In the genomic region with DNA sequence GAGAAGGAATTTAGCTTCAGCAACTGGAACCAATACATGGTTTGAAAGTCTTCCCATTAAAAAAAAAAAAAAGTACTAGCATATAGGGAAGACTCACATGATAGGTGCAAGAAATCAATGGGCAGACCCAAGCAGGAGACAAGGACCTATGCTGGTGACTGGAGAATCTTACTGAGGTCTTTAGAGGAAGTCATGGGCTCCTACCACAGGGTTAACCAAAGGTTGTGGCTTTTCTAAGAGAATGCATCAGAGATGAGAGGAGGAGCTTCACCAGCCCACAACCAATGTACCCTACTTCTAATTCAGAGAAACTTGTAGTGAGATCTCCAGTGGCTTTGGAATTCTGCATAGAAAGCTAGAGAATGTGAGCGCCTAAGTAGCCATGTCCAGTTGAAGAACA, we compare ENCODE assay signal across 15 cellular contexts.
A peak's percentile ranks its signal among the peaks of the same experiment; 100 is the strongest.
DNase-seq lines count a peak whose midpoint lies in the region; ATAC-seq and TF ChIP-seq lines count a peak whose summit lies in the region.
"Had no signal": no experiment of that assay in that cellular context is flagged by ENCODE, and none has a peak within 500 bp of the region (broad histone marks: within the 10 kb centered on the region; RNA-seq: fewer than 3 reads in every experiment).

No MANE protein-coding gene starts in this region.

- H3K4me1 Mint-ChIP-seq in brain, result peaks cover 46% of the 10 kb centered on the region
- no peaks in the 10 kb centered on the region for H3K4me1 Mint-ChIP-seq in activated T-helper 17 cell treated with anti-CD3 and anti-CD28 coated beads, Interleukin-2, amount 50 U/mL, for 72 hours
- H3K4me1 Mint-ChIP-seq: activated CD4-positive, alpha-beta T cell treated with anti-CD3 and anti-CD28 coated beads for 36 hours had no signal

- no peak for DNase-seq in UCSD-AML1 (lab: John Stamatoyannopoulos, UW; ENCODE audit: unreplicated experiment)
- no peak for DNase-seq in activated naive CD4-positive, alpha-beta T cell treated with Interleukin-2 at 50 U/mL for 16 hours
- DNase-seq: activated CD4-positive, alpha-beta T cell treated with anti-CD3 and anti-CD28 coated beads for 36 hours; activated T-cell treated with anti-CD3 and anti-CD28 coated beads, Interleukin-2, amount 50 U/mL, for 24 hours; caudate nucleus; NCI-H1436 treated with DMSO at 0.1 percent for 48 hours; NCI-H446; right lobe of liver; Right ventricle myocardium superior had no signal

- ATAC-seq in GM18870 (IDR thresholded peaks at IDR 0.05; ENCODE audit: unreplicated experiment) (peak; percentile 55), GM21423 (IDR thresholded peaks at IDR 0.05; ENCODE audit: unreplicated experiment) (peak; percentile 84), HG03135 (IDR thresholded peaks at IDR 0.05; ENCODE audit: unreplicated experiment) (peak; percentile 79)
- ATAC-seq in activated T-helper 17 cell treated with anti-CD3 and anti-CD28 coated beads, Interleukin-2, amount 50 U/mL, for 72 hours (replicated peaks), result no peak
- ATAC-seq: activated CD4-positive, alpha-beta T cell treated with anti-CD3 and anti-CD28 coated beads for 36 hours; left lobe of liver; right lobe of liver had no signal

- H3K9me3 Mint-ChIP-seq in brain, result no peaks in the 10 kb centered on the region
- H3K9me3 Mint-ChIP-seq in activated T-helper 17 cell treated with anti-CD3 and anti-CD28 coated beads, Interleukin-2, amount 50 U/mL, for 72 hours, result peaks cover 9% of the 10 kb centered on the region

- H3K36me3 Mint-ChIP-seq in brain, result no peaks in the 10 kb centered on the region
- H3K36me3 Mint-ChIP-seq in activated T-helper 17 cell treated with anti-CD3 and anti-CD28 coated beads, Interleukin-2, amount 50 U/mL, for 72 hours (ENCODE audit: low read depth), result no peaks in the 10 kb centered on the region

- H3K4me3 Mint-ChIP-seq in brain, result peak overlapping the region in 1 of 5 experiments; percentile 38
- H3K4me3 Mint-ChIP-seq in activated T-helper 17 cell treated with anti-CD3 and anti-CD28 coated beads, Interleukin-2, amount 50 U/mL, for 72 hours, result no peak overlapping the region
- H3K4me3 Mint-ChIP-seq: activated CD4-positive, alpha-beta T cell treated with anti-CD3 and anti-CD28 coated beads for 36 hours; activated T-cell treated with anti-CD3 and anti-CD28 coated beads, Interleukin-2, amount 50 U/mL, for 24 hours had no signal

- H3K27ac Mint-ChIP-seq in brain, result peak overlapping the region in 3 of 5 experiments; percentile 50 to 91 (median 58)
- H3K27ac Mint-ChIP-seq in activated T-helper 17 cell treated with anti-CD3 and anti-CD28 coated beads, Interleukin-2, amount 50 U/mL, for 72 hours, result no peak overlapping the region
- H3K27ac Mint-ChIP-seq: activated CD4-positive, alpha-beta T cell treated with anti-CD3 and anti-CD28 coated beads for 36 hours; activated T-cell treated with anti-CD3 and anti-CD28 coated beads, Interleukin-2, amount 50 U/mL, for 24 hours had no signal

- no peak for TF ChIP-seq CTCF in brain (conservative IDR thresholded peaks at IDR 0.05)

- H3K27me3 Mint-ChIP-seq in brain, result peaks cover 5% of the 10 kb centered on the region
- H3K27me3 Mint-ChIP-seq in activated T-helper 17 cell treated with anti-CD3 and anti-CD28 coated beads, Interleukin-2, amount 50 U/mL, for 72 hours, result peaks cover 7% of the 10 kb centered on the region
- H3K27me3 Mint-ChIP-seq: activated T-cell treated with anti-CD3 and anti-CD28 coated beads, Interleukin-2, amount 50 U/mL, for 24 hours had no signal
